8 cellular contexts compared by ENCODE assay signal in the genomic region with DNA sequence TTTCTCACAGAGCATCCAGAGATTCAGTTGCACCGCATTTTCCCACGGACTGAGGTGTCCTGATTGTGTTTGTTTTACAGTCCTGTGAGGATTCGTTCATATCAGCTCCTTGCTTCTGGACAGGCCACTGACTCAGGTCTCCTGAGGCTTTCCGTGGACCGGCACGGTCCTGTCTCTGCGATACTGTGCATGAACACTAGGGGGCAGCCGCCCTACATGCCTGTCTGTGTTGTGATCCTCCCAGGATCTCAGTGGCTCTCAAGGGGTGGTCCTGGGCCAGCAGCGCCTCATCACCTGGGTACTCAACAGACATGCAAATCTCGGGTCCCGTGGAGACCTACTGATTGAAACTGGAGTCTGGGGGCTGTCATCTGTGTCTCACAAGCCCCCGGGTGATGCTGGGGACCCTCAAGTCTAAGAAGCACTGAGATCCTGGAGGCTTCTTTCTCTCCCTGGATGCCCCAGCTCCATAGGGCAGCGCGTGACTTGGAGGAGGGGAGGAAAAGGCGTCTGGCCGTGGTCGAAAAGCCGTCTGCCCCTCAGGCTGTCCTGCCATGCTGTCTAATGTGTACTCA. TPM values are rescaled to one million over a fixed set of nuclear protein-coding genes. Genes with fewer than 3 reads are reported as not detected.
DNase-seq lines count a peak whose midpoint lies in the region; ATAC-seq, FAIRE-seq and TF ChIP-seq lines count a peak whose summit lies in the region.

No MANE protein-coding gene starts in this region.

- H3K36me3 ChIP-seq in HCT116 (ENCODE audit: control insufficient read depth in 1 of 2, insufficient read depth in 2 of 2, low read length in 2 of 2) (no peaks in the 10 kb centered on the region), GM12878 (ENCODE audit: control insufficient read depth in 2 of 2, insufficient read depth in 2 of 2, low read length in 1 of 2) (no peaks in the 10 kb centered on the region), small intestine (ENCODE audit: control insufficient read depth in 2 of 2, insufficient read depth in 2 of 2, low read length in 2 of 2) (no peaks in the 10 kb centered on the region)

- TF ChIP-seq EP300 in GM12878 (IDR thresholded peaks at IDR 0.05; ENCODE audit: borderline replicate concordance in 1 of 2, control insufficient read depth in 1 of 2, low read depth in 2 of 2, low read length in 2 of 2) = no peak

- H3K4me3 ChIP-seq in HCT116 (replicated peaks in 1 of 2; ENCODE audit: low read depth in 1 of 2, low read length in 2 of 2) = no peak overlapping the region
- H3K4me3 ChIP-seq in GM12878 = no peak overlapping the region
- H3K4me3 ChIP-seq in small intestine (ENCODE audit: low read depth in 1 of 2, low read length in 2 of 2) = no peak overlapping the region

- no peak overlapping the region for H3K9ac ChIP-seq in HCT116 (ENCODE audit: low read length)
- no peak overlapping the region for H3K9ac ChIP-seq in GM12878 (ENCODE audit: control insufficient read depth, insufficient read depth, low read length)

- in situ Hi-C loops in G401 (cut with HindIII; ENCODE audit: low sequenced_read_pairs) = no loop called here
- in situ Hi-C loops in GM12878 (cut with MboI) = loop anchor here (5.0 kb wide), 3 partner anchors 217 to 427 kb away; no protein-coding TSS in a partner anchor

- peak; percentile 39 for DNase-seq in G401 (ENCODE audit: low spot score)
- peak; percentile 61 for DNase-seq in HCT116 (ENCODE audit: low read depth, low spot score)
- DNase-seq in NCI-H1105 (lab: John Stamatoyannopoulos, UW) = peak; percentile 11
- peak; percentile 88 for DNase-seq in UCSD-AML1 (lab: John Stamatoyannopoulos, UW; ENCODE audit: unreplicated experiment)
- no peak for DNase-seq in GM12878 (ENCODE audit: low read depth, low spot score)
- DNase-seq in iPS DF 19.7 (ENCODE audit: low read depth, low spot score) = peak; percentile 65
- DNase-seq in small intestine = peak; percentile 64

- no peaks in the 10 kb centered on the region for H4K20me1 ChIP-seq in HCT116 (ENCODE audit: insufficient read depth)
- no peaks in the 10 kb centered on the region for H4K20me1 ChIP-seq in GM12878 (ENCODE audit: control insufficient read depth, insufficient read depth)

- no peaks in the 10 kb centered on the region for H3K9me2 ChIP-seq in HCT116 (ENCODE audit: insufficient read depth)

- peak; percentile 99 for ATAC-seq in HCT116
- peak; percentile 80 for ATAC-seq in GM12878
- ATAC-seq in GM19455 (IDR thresholded peaks at IDR 0.05; ENCODE audit: unreplicated experiment) = no peak

- CTCF ChIA-PET in HCT116 (lab: Charles Lee) (interaction anchor here (0.6 to 3.0 kb wide), 18 partner anchors 14 to 423 kb away, joined by 3 to 76 read pairs (median 4); a partner anchor contains a TSS), GM12878 (lab: Yijun Ruan, JAX) (interaction anchor here (0.6 to 15.7 kb wide), 50 partner anchors 9 to 602 kb away, joined by 3 to 370 read pairs (median 4); a partner anchor contains a TSS)

- POLR2A ChIA-PET in HCT116 (lab: Charles Lee) = interaction anchor here (0.6 to 1.5 kb wide), 2 partner anchors 141 to 220 kb away, joined by 3 to 6 read pairs; no protein-coding TSS in a partner anchor
- POLR2A ChIA-PET in GM12878 (lab: Charles Lee) = interaction anchor here (0.6 to 1.9 kb wide), 6 partner anchors 13 to 396 kb away, joined by 3 to 9 read pairs (median 4); no protein-coding TSS in a partner anchor

- H3K4me1 ChIP-seq in HCT116 (ENCODE audit: control insufficient read depth in 1 of 2, insufficient read depth in 2 of 2, low read length in 2 of 2) = no peaks in the 10 kb centered on the region
- H3K4me1 ChIP-seq in GM12878 (ENCODE audit: control insufficient read depth, insufficient read depth, low read length) = peaks cover 7% of the 10 kb centered on the region
- H3K4me1 ChIP-seq in small intestine (ENCODE audit: control insufficient read depth in 2 of 2, insufficient read depth in 1 of 2, low read depth in 1 of 2, low read length in 1 of 2) = no peaks in the 10 kb centered on the region

- RAD21 ChIA-PET in HCT116 (lab: Charles Lee; ENCODE audit: low non-redundant PET in 1 of 2, low total read pairs in 2 of 2, uncharacterized antibody in 2 of 2, unreplicated experiment in 2 of 2) (interaction anchor here (0.5 to 1.5 kb wide), 6 partner anchors 29 to 220 kb away, joined by 3 to 16 read pairs (median 8); a partner anchor contains a TSS), GM12878 (lab: Charles Lee; ENCODE audit: unreplicated experiment) (interaction anchor here (0.6 to 2.6 kb wide), 28 partner anchors 13 to 679 kb away, joined by 3 to 109 read pairs (median 5); no protein-coding TSS in a partner anchor)

- SMC1A ChIA-PET in GM12878 (lab: Charles Lee; ENCODE audit: uncharacterized antibody, unreplicated experiment) = interaction anchor here (0.6 to 3.0 kb wide), 45 partner anchors 8 to 602 kb away, joined by 3 to 153 read pairs (median 5); no protein-coding TSS in a partner anchor

- H2AFZ ChIP-seq in HCT116 (ENCODE audit: low read depth, low read length, poor library complexity, severe bottlenecking) (no peak overlapping the region), GM12878 (ENCODE audit: control insufficient read depth, low read depth, low read length) (no peak overlapping the region)

- intact Hi-C loops in HCT116 (cut with micrococcal nuclease) (loop anchor here (1.0 kb wide), 3 partner anchors 146 to 429 kb away; no protein-coding TSS in a partner anchor), GM12878 (cut with micrococcal nuclease; ENCODE audit: unreplicated experiment) (loop anchor here (1.0 to 5.0 kb wide), 6 partner anchors 64 to 428 kb away; no protein-coding TSS in a partner anchor)

- H3K27me3 ChIP-seq in HCT116 (ENCODE audit: insufficient read depth, low read length) (no peaks in the 10 kb centered on the region), GM12878 (replicated peaks in 1 of 2; ENCODE audit: control insufficient read depth in 2 of 2, insufficient read depth in 2 of 2, low read length in 1 of 2) (no peaks in the 10 kb centered on the region), small intestine (ENCODE audit: control insufficient read depth in 2 of 2, insufficient read depth in 2 of 2, low read length in 2 of 2) (no peaks in the 10 kb centered on the region)

- H3K27ac ChIP-seq in HCT116 (ENCODE audit: low read depth, low read length) = no peak overlapping the region
- no peak overlapping the region for H3K27ac ChIP-seq in GM12878 (ENCODE audit: control insufficient read depth, insufficient read depth)
- H3K27ac ChIP-seq in small intestine (ENCODE audit: low read depth in 1 of 2, low read length in 1 of 2) = peak overlapping the region in 1 of 2 donors; percentile 53

- FAIRE-seq in GM12878 (lab: Jason Lieb, UNC) (peak; percentile 71), small intestine (lab: Jason Lieb, UNC) (no peak)

- no peak for TF ChIP-seq POLR2A in HCT116 (IDR thresholded peaks at IDR 0.05; ENCODE audit: borderline replicate concordance, extremely low read depth, insufficient read depth, insufficient read length)
- no peak for TF ChIP-seq POLR2A in GM12878 (IDR thresholded peaks at IDR 0.05; ENCODE audit: low read depth, low read length)

- TF ChIP-seq CTCF in HCT116 (IDR thresholded peaks at IDR 0.05 in 2 of 3, conservative IDR thresholded peaks at IDR 0.05 in 1 of 3; ENCODE audit: borderline replicate concordance in 1 of 3, insufficient read depth in 1 of 3, low read depth in 2 of 3, low read length in 2 of 3) = peak; percentile 89 to 98 (median 97)
- peak; percentile 93 to 98 (median 97); a peak in 5 of 6 replicates for TF ChIP-seq CTCF in GM12878 (IDR thresholded peaks at IDR 0.05 in 2 of 3, conservative IDR thresholded peaks at IDR 0.05 in 1 of 3; ENCODE audit: control insufficient read depth in 2 of 3, extremely low read depth in 1 of 3, insufficient read depth in 1 of 3, low read depth in 3 of 3, low read length in 3 of 3)

- no peak overlapping the region for H3K4me2 ChIP-seq in HCT116 (ENCODE audit: low read length)
- H3K4me2 ChIP-seq in GM12878 (ENCODE audit: control insufficient read depth, insufficient read depth) = no peak overlapping the region

- H3K9me3 ChIP-seq in HCT116 (ENCODE audit: control insufficient read depth in 1 of 2, insufficient read depth in 1 of 2, low read depth in 1 of 2, low read length in 2 of 2) (no peaks in the 10 kb centered on the region), GM12878 (replicated peaks; ENCODE audit: control insufficient read depth, insufficient read depth, low read length) (no peaks in the 10 kb centered on the region; the same call in 2 of the 3 replicates), small intestine (ENCODE audit: control insufficient read depth, low read depth) (no peaks in the 10 kb centered on the region)

- H3K79me2 ChIP-seq in HCT116 (ENCODE audit: insufficient read depth, low read length) (no peaks in the 10 kb centered on the region), GM12878 (ENCODE audit: control insufficient read depth, insufficient read depth, low read length) (no peaks in the 10 kb centered on the region)

- TF ChIP-seq RAD21 in HCT116 (IDR thresholded peaks at IDR 0.05; ENCODE audit: low read depth) = peak; percentile 97
- TF ChIP-seq RAD21 in GM12878 (IDR thresholded peaks at IDR 0.05; ENCODE audit: insufficient read depth, low read depth, low read length) = peak; percentile 92

- WGBS in GM12878 (ENCODE audit: insufficient coverage, insufficient replicate concordance, low lambda C conversion rate, missing lambda C conversion rate) = 7% methylated on average over 18 of the region's 18 CpGs
- WGBS in small intestine, 3 donors = 15 to 17% (median 15%) methylated on average over 18 of the region's 18 CpGs

- BruUV-seq in HCT116 (replicated peaks; lab: Mats Ljungman, UMichigan) (no TSS peak), GM12878 (replicated peaks; lab: Mats Ljungman, UMichigan) (no TSS peak)

RNA-seq across cellular contexts. Expression of a gene that starts 28.9 kb away (rescaled TPM):
- total RNA-seq in G401 (2014; rRNA removed; shearing (Covaris generic)) = not detected in 2 replicates
- total RNA-seq in HCT116 (2021; ENCODE audit: unreplicated experiment) (0.52 TPM), GM12878 (2014; rRNA removed) (0.33 and 1.4 TPM in 2 replicates), GM12878 (2014; rRNA removed; fragmentation: Illumina TruSeq; extraction: Trizol) (0.41 and 0.54 TPM in 2 replicates), GM12878 (2021) (0.35 and 0.64 TPM in 2 replicates)
- polyA plus RNA-seq in HCT116 (2012) = 0.18 TPM in 1 of 2 replicates, not detected in the other
- 2.3 and 4.4 TPM in 2 replicates for total RNA-seq in GM12878 (2013; cell fraction: nucleolus; rRNA removed)
- polyA plus RNA-seq in GM12878 (2011; ENCODE audit: low read depth) = 3.1 TPM
- polyA plus RNA-seq in GM12878 (2011; rRNA removed) (6.4 and 7.1 TPM in 2 replicates), GM12878 (2014; fragmentation: Illumina TruSeq; extraction: Trizol) (0.53 and 0.71 TPM in 2 replicates), GM12878 (2014; fragmentation: Nextera tagmentation; extraction: Ambion mirVana) (under 1 TPM; 0.44 to 0.60 TPM), GM12878 (2014; rRNA removed) (0.36 and 0.55 TPM in 2 replicates), GM12878 (2016; fragmentation: Nextera tagmentation; extraction: Ambion mirVana) (1 to 10 TPM; 2.2 to 2.6 TPM), small intestine (1 to 10 TPM; 1.6 to 5.2 (median 3.8) TPM)
- polyA plus RNA-seq in GM12878 (2011; cell fraction: cytosol; rRNA removed) = 6.0 and 7.2 TPM in 2 replicates
- 4.4 and 4.8 TPM in 2 replicates for polyA plus RNA-seq in GM12878 (2011; cell fraction: nucleus; rRNA removed)
- polyA plus RNA-seq in GM12878 (2012) = 2.5 and 5.5 TPM in 2 replicates
- polyA minus RNA-seq in GM12878 (2011; rRNA and poly(A)+ RNA removed) = 3.3 and 4.2 TPM in 2 replicates
- polyA minus RNA-seq in GM12878 (2011; cell fraction: cytosol; rRNA and poly(A)+ RNA removed) = 2.0 TPM in 1 of 2 replicates, not detected in the other
- 1.1 and 1.5 TPM in 2 replicates for polyA minus RNA-seq in GM12878 (2011; cell fraction: nucleus; rRNA and poly(A)+ RNA removed)
